Comparison of ENCODE assay signal across 11 cellular contexts in the genomic region with DNA sequence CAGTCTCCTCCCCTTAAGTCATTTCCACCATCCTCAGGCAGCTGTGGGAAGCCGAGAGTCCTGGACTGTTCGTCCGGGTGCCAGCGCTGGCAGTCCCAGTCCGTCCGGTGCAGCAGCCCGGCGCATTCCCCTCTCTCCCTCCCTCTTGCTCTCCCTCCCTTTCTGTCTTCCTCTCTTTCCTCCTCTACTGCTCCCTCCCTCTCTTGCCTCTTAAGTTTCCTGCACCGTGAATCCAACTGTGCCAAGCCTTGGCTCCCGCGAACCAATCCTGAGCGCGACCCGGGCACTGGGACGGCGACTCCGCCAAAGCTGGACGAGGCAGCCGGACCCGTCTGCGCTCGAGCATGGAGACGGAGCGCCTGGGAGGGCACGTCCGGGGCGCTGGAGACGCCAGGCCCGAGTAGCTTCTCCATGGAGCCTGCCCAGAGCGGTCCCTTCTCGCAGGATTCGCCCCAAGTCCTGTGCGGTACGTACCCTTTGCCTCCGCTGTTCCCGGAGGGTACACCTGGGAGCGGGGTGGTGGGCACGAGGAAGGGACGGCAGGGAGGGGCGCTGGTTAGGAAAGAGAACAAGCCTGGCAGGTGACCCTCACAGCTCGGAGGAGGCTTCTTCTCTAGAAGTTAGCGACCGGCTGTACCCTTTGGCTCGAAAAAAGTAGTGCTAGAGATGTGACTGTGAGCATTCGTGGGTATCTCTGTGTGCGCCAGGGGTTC. TPM values are rescaled to one million over a fixed set of nuclear protein-coding genes. Genes with fewer than 3 reads are reported as not detected.
DNase-seq lines count a peak whose midpoint lies in the region; FAIRE-seq and TF ChIP-seq lines count a peak whose summit lies in the region.
"Had no signal": no experiment of that assay in that cellular context is flagged by ENCODE, and none has a peak within 500 bp of the region (broad histone marks: within the 10 kb centered on the region; RNA-seq: fewer than 3 reads in every experiment).

No MANE protein-coding gene starts in this region.

- peak overlapping the region; percentile 17; the same call in 1 of the 2 replicates for H2BK5ac ChIP-seq in H1 (ENCODE audit: low read depth, low read length)

- H3K27me3 Mint-ChIP-seq in neural crest cell (ENCODE audit: low read depth) (peaks cover 94% of the 10 kb centered on the region), immature natural killer cell (ENCODE audit: low read depth in 3 of 3) (peaks cover 19 to 46% (median 29%) of the 10 kb centered on the region in 3 donors)

- no peak for TF ChIP-seq EP300 in H1 (IDR thresholded peaks at IDR 0.05; ENCODE audit: borderline replicate concordance in 1 of 2, low read depth in 2 of 2, low read length in 2 of 2)

- POLR2A ChIA-PET in H1 (lab: Charles Lee; ENCODE audit: partially characterized antibody): no interaction called here

- H4K91ac ChIP-seq in H1 (replicated peaks; ENCODE audit: insufficient read length, low read length): no peak overlapping the region

- no peaks in the 10 kb centered on the region for H3K79me1 ChIP-seq in H1 (ENCODE audit: low read depth, low read length)

- FAIRE-seq in H1 (lab: Jason Lieb, UNC): no peak

- peaks cover 22% of the 10 kb centered on the region for H3K23me2 ChIP-seq in H1 (ENCODE audit: low read depth, low read length)

- H3K36me3 Mint-ChIP-seq in neural crest cell (ENCODE audit: low read depth) (no peaks in the 10 kb centered on the region), immature natural killer cell (peaks cover 6 to 8% (median 6%) of the 10 kb centered on the region in 3 donors)

- H3K4me3 ChIP-seq in HUES48 (ENCODE audit: low read depth, low read length) (peak overlapping the region; percentile 69), H1 (ENCODE audit: extremely low read depth in 1 of 4, insufficient read depth in 2 of 4, low read depth in 3 of 4, low read length in 4 of 4) (peak overlapping the region; percentile 43 to 74 (median 69))
- H3K4me3 ChIP-seq: SJCRH30 had no signal

- no peak overlapping the region for H3K18ac ChIP-seq in H1 (ENCODE audit: extremely low read depth, low read length)

- no peak overlapping the region for H3K9ac ChIP-seq in HUES48 (ENCODE audit: low read depth, low read length)
- H3K9ac ChIP-seq in H1 (replicated peaks in 1 of 4; ENCODE audit: extremely low read depth in 1 of 4, low read depth in 3 of 4, low read length in 3 of 4): no peak overlapping the region

- TF ChIP-seq RAD21 in H1 (IDR thresholded peaks at IDR 0.05 in 1 of 2, conservative IDR thresholded peaks at IDR 0.05 in 1 of 2; ENCODE audit: low read depth in 2 of 2, low read length in 2 of 2): no peak

- TF ChIP-seq CTCF in H1 (IDR thresholded peaks at IDR 0.05; ENCODE audit: control extremely low read depth in 1 of 3, insufficient read depth in 1 of 3, low read depth in 1 of 3, low read length in 3 of 3) (no peak), neural crest cell (conservative IDR thresholded peaks at IDR 0.05) (no peak)

- peak overlapping the region; percentile 30; the same call in 1 of the 2 replicates for H2BK12ac ChIP-seq in H1 (ENCODE audit: low read depth, low read length)

- H3K9me3 Mint-ChIP-seq in neural crest cell (no peaks in the 10 kb centered on the region), immature natural killer cell (peaks cover 0 to 24% (median 5%) of the 10 kb centered on the region in 6 donors)

- H3K27ac ChIP-seq in HUES48 (ENCODE audit: low read depth, low read length): no peak overlapping the region
- H3K27ac ChIP-seq in H1 (ENCODE audit: low read depth, low read length): no peak overlapping the region
- H3K27ac ChIP-seq: C4-2B, SJCRH30, VCaP had no signal

- no peak overlapping the region for H2BK20ac ChIP-seq in H1 (ENCODE audit: low read length)

- H2AK5ac ChIP-seq in H1 (ENCODE audit: low read depth, low read length): no peak overlapping the region

- H2BK15ac ChIP-seq in H1 (ENCODE audit: low read length): no peak overlapping the region

- CTCF ChIA-PET in H1 (lab: Charles Lee; ENCODE audit: partially characterized antibody): interaction anchor here (0.9 to 3.8 kb wide), 5 partner anchors 8 to 350 kb away, joined by 3 to 25 read pairs (median 9); no protein-coding TSS in a partner anchor

- H3K4me1 ChIP-seq in HUES48 (ENCODE audit: control insufficient read depth, insufficient read depth, low read length): peaks cover 23% of the 10 kb centered on the region
- peaks cover 0 to 23% (median 9%) of the 10 kb centered on the region in 4 experiments; a peak in 5 of 7 replicates for H3K4me1 ChIP-seq in H1 (replicated peaks in 1 of 4; ENCODE audit: control insufficient read depth in 3 of 4, insufficient read depth in 4 of 4, low read length in 3 of 4)
- H3K4me1 ChIP-seq: SJCRH30 had no signal

- no peak for TF ChIP-seq POLR2A in H1 (IDR thresholded peaks at IDR 0.05; ENCODE audit: control extremely low read depth in 1 of 2, low read depth in 2 of 2, low read length in 2 of 2)

- H3K27ac Mint-ChIP-seq in neural crest cell (ENCODE audit: unreplicated experiment) (no peak overlapping the region), immature natural killer cell (no peak overlapping the region)

- H3K23ac ChIP-seq in H1 (ENCODE audit: insufficient read length): no peak overlapping the region

- H3K4ac ChIP-seq in H1 (replicated peaks; ENCODE audit: insufficient read length, low read depth, low read length): no peak overlapping the region

- no peak overlapping the region for H2BK120ac ChIP-seq in H1 (replicated peaks; ENCODE audit: low read depth, low read length)

- H3K36me3 ChIP-seq in HUES48 (ENCODE audit: control insufficient read depth, insufficient read depth, low read length): no peaks in the 10 kb centered on the region
- H3K36me3 ChIP-seq in H1 (ENCODE audit: control insufficient read depth in 2 of 4, insufficient read depth in 4 of 4, low read length in 3 of 4): no peaks in the 10 kb centered on the region
- H3K36me3 ChIP-seq: SJCRH30 had no signal

- H3K27me3 ChIP-seq in HUES48 (ENCODE audit: control insufficient read depth, insufficient read depth, low read length): peaks cover 93% of the 10 kb centered on the region
- peaks cover 53 to 81% (median 74%) of the 10 kb centered on the region in 4 experiments for H3K27me3 ChIP-seq in H1 (replicated peaks in 1 of 4; ENCODE audit: control insufficient read depth in 3 of 4, extremely low read depth in 1 of 4, insufficient read depth in 3 of 4, low read length in 3 of 4)
- H3K27me3 ChIP-seq: SJCRH30 had no signal

- WGBS in H1 (ENCODE audit: extremely low coverage in 1 of 2, insufficient coverage in 1 of 2, insufficient read length in 1 of 2, insufficient replicate concordance in 2 of 2, low coverage in 1 of 2, low lambda C conversion rate in 2 of 2, missing lambda C conversion rate in 1 of 2), 2 experiments: 2% methylated on average over 39 of the region's 46 CpGs; no CpG with 5 or more reads in 1 of the 2 experiments

- H4K5ac ChIP-seq in H1 (ENCODE audit: insufficient read length, low read depth, low read length): no peak overlapping the region

- no peak overlapping the region for H3K14ac ChIP-seq in H1 (ENCODE audit: insufficient read length)

- H3K79me2 ChIP-seq in H1 (ENCODE audit: control insufficient read depth in 1 of 2, insufficient read depth in 2 of 2, low read length in 2 of 2): no peaks in the 10 kb centered on the region

- H3K56ac ChIP-seq in H1 (replicated peaks; ENCODE audit: insufficient read length, low read depth, low read length): no peak overlapping the region

- H3K4me1 Mint-ChIP-seq in neural crest cell (peaks cover 24% of the 10 kb centered on the region), immature natural killer cell (peaks cover 6 to 7% of the 10 kb centered on the region in 2 donors)

- no peak overlapping the region; the same call in 1 of the 2 replicates for H4K8ac ChIP-seq in H1 (ENCODE audit: extremely low read depth, insufficient read depth, low read length)

- H3K9me3 ChIP-seq in HUES48 (ENCODE audit: control insufficient read depth, insufficient read depth, low read length) (no peaks in the 10 kb centered on the region), H1 (ENCODE audit: insufficient read depth in 2 of 2, low read depth in 1 of 2, low read length in 1 of 2) (no peaks in the 10 kb centered on the region)
- H3K9me3 ChIP-seq: SJCRH30 had no signal

- peak overlapping the region; percentile 78 for H3K4me3 Mint-ChIP-seq in neural crest cell
- H3K4me3 Mint-ChIP-seq in immature natural killer cell: no peak overlapping the region

- peaks cover 0 to 12% of the 10 kb centered on the region in 2 experiments for H4K20me1 ChIP-seq in H1 (replicated peaks in 1 of 2; ENCODE audit: control insufficient read depth in 1 of 2, insufficient read depth in 2 of 2, low read length in 2 of 2)

- DNase-seq in DMS53 (lab: John Stamatoyannopoulos, UW) (peak; percentile 88), H1 (ENCODE audit: low read depth in 1 of 2, low spot score in 2 of 2) (peak in 1 of 2 experiments; percentile 79), neural crest cell (ENCODE audit: low read depth, low spot score) (no peak), DMS153 (lab: John Stamatoyannopoulos, UW) (no peak), DMS114 treated with DMSO at 0.1 percent for 48 hours (lab: John Stamatoyannopoulos, UW; ENCODE audit: unreplicated experiment) (no peak), NCI-H774 (lab: John Stamatoyannopoulos, UW) (no peak), immature natural killer cell (no peak)
- DNase-seq: SJCRH30 had no signal

- H2AFZ ChIP-seq in H1 (ENCODE audit: low read length): peak overlapping the region; percentile 5; the same call in 1 of the 2 replicates

- peak overlapping the region; percentile 81 to 99 for H3K4me2 ChIP-seq in H1 (ENCODE audit: insufficient read depth in 1 of 2, low read depth in 2 of 2, low read length in 2 of 2)

TF ChIP-seq in H1, 55 proteins besides CTCF, POLR2A, EP300 and RAD21 (continues in another document):
- TF ChIP-seq CTBP2 (IDR thresholded peaks at IDR 0.05; ENCODE audit: borderline replicate concordance, insufficient read depth, insufficient read length, low read length) (peak; percentile 98), SP2 (IDR thresholded peaks at IDR 0.05; ENCODE audit: low read length) (no peak), ATF3 (IDR thresholded peaks at IDR 0.05; ENCODE audit: insufficient read depth, low read depth, low read length) (no peak)

RNA-seq across cellular contexts. Expression of gene NXPH1, which starts 1.0 kb away (rescaled TPM):
- 0.40 and 1.0 TPM in 2 replicates for total RNA-seq in H1 (2021; fragmentation: NEBNext Ultra II Directional; extraction: Animal tissue kit (Norgen Biotek cat#: 25700))
- polyA plus RNA-seq in H1 (2011; rRNA removed) (0.14 and 0.24 TPM in 2 replicates), immature natural killer cell (not detected)
- 0.16 TPM for polyA plus RNA-seq in H1 (2011; cell fraction: cytosol; rRNA removed)
- 0.09 TPM for polyA plus RNA-seq in H1 (2011; cell fraction: nucleus; rRNA removed)
- 0.11 to 0.31 TPM (median 0.18 TPM) in 4 replicates for polyA plus RNA-seq in H1 (2012, experiment 1 of 2)
- polyA plus RNA-seq in H1 (2012, experiment 2 of 2): not detected
- 0.69 TPM for polyA plus RNA-seq in H1 (2013, experiment 1 of 2)
- 0.64 TPM for polyA plus RNA-seq in H1 (2013, experiment 2 of 2)
- polyA minus RNA-seq in H1 (2011; rRNA and poly(A)+ RNA removed): 0.20 and 1.0 TPM in 2 replicates
- polyA minus RNA-seq in H1 (2011; cell fraction: cytosol; rRNA and poly(A)+ RNA removed): not detected
- 0.60 TPM for polyA minus RNA-seq in H1 (2011; cell fraction: nucleus; rRNA and poly(A)+ RNA removed)
- 1.0 and 1.1 TPM in 2 replicates for total RNA-seq in neural crest cell
- total RNA-seq: SJCRH30 had no signal
